ENCODE assay signal across 1 cellular context in genomic region chr11:93073508-93074280, GRCh38.
TF ChIP-seq lines count a peak whose summit lies in the region.

No MANE protein-coding gene starts in this region.

TF ChIP-seq in GM23338, 12 proteins besides CTCF, POLR2A, EP300 and RAD21 (continued from another document):
- no peak for TF ChIP-seq ZNF462 (CRISPR knock-in tag; IDR thresholded peaks at IDR 0.05)
